In the genomic region with DNA sequence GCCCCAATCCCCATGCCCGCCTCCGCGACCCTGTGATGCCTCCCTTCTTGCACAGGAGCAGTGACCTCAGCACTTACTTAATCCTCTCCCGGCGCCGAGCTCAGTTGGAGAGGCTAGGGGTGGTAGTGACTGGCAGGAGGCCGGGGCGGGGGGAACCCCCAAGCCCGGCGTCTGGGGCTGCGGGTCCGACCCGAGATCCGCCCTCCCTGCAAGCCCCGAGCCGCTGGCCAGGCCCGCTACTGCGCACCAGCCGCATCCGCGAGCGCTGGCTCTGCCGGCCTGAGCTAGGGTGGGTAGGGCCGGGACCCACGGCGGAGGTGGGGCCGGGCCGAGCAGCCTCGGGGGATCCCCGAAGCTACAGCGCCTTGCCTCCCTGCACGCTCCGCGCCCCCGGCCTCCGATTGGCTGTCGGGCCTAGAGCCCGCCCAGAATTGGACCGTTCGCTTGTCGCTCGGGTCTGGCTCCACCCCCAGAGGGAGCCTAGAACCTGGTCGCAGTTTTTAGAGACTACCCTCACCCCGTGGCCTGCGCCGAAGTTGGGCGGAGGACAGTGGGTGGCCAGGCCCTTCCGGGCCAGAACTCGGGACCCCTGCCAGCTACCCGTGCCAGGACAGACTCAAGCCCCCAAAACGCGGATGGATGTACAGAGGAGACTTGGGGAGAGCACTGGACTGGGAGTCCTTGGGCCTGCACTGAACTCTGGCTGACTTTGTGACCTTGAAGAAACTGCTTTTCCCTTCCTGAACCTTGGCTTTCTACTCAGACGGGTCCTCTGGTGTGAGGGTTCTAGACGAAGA, we compare ENCODE assay signal across 1 cellular context.
TF ChIP-seq lines count a peak whose summit lies in the region.

A gene (minus strand): TSS at position 362 of the 797 bp plus-strand sequence. CDS start 2,048 bp downstream, outside the sequence.

TF ChIP-seq in IMR-90, 13 proteins besides CTCF, POLR2A, EP300 and RAD21 (continued from another document):
- TF ChIP-seq RCOR1 (IDR thresholded peaks at IDR 0.05; ENCODE audit: insufficient replicate concordance, low read length) (no peak), MAZ (IDR thresholded peaks at IDR 0.05; ENCODE audit: borderline replicate concordance, low read depth, low read length) (peak; percentile 57; the same call in 1 of the 2 replicates), CEBPB (IDR thresholded peaks at IDR 0.05; ENCODE audit: low read depth, low read length) (no peak), SMC3 (IDR thresholded peaks at IDR 0.05; ENCODE audit: low read depth, low read length) (no peak)
- TF ChIP-seq, protein P1, sequence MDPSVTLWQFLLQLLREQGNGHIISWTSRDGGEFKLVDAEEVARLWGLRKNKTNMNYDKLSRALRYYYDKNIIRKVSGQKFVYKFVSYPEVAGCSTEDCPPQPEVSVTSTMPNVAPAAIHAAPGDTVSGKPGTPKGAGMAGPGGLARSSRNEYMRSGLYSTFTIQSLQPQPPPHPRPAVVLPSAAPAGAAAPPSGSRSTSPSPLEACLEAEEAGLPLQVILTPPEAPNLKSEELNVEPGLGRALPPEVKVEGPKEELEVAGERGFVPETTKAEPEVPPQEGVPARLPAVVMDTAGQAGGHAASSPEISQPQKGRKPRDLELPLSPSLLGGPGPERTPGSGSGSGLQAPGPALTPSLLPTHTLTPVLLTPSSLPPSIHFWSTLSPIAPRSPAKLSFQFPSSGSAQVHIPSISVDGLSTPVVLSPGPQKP (IDR thresholded peaks at IDR 0.05; ENCODE audit: borderline replicate concordance, low read depth, low read length), result no peak
TF ChIP-seq in IMR-90: peak in this region for 1.
